Comparison of ENCODE assay signal across 17 cellular contexts in genomic region chr12:112256780-112257179, GRCh38.
DNase-seq lines count a peak whose midpoint lies in the region; ATAC-seq, FAIRE-seq and TF ChIP-seq lines count a peak whose summit lies in the region.
"Had no signal": no experiment of that assay in that cellular context is flagged by ENCODE, and none has a peak within 500 bp of the region (broad histone marks: within the 10 kb centered on the region; RNA-seq: fewer than 3 reads in every experiment).

No MANE protein-coding gene starts in this region.

- CTCF ChIA-PET in H1 (lab: Charles Lee; ENCODE audit: partially characterized antibody): no interaction called here

- H4K5ac ChIP-seq in H9 (ENCODE audit: insufficient read length, low read depth, low read length): no peak overlapping the region
- H4K5ac ChIP-seq in H1 (ENCODE audit: insufficient read length, low read depth, low read length): no peak overlapping the region

- H3K9ac ChIP-seq in H9 (ENCODE audit: extremely low read depth, insufficient read length, low read length) (no peak overlapping the region), HUES64 (ENCODE audit: low read depth, low read length) (no peak overlapping the region), H1 (replicated peaks in 1 of 4; ENCODE audit: extremely low read depth in 1 of 4, low read depth in 3 of 4, low read length in 3 of 4) (no peak overlapping the region), iPS-20b (ENCODE audit: low read depth, low read length) (0 out of 2 replicates have a peak overlapping the region, but pooled peaks have one; percentile 17)

- H3K27me3 ChIP-seq in H9 (ENCODE audit: insufficient read depth, low read length) (no peaks in the 10 kb centered on the region), HUES64 (ENCODE audit: insufficient read depth, low read length) (no peaks in the 10 kb centered on the region), H1 (replicated peaks in 1 of 4; ENCODE audit: control insufficient read depth in 3 of 4, extremely low read depth in 1 of 4, insufficient read depth in 3 of 4, low read length in 3 of 4) (no peaks in the 10 kb centered on the region), iPS-20b (ENCODE audit: insufficient read depth, low read length) (no peaks in the 10 kb centered on the region), MG63 (no peaks in the 10 kb centered on the region)

- no peak overlapping the region for H4K91ac ChIP-seq in H9 (ENCODE audit: insufficient read length, low read depth, low read length)
- H4K91ac ChIP-seq in H1 (replicated peaks; ENCODE audit: insufficient read length, low read length): no peak overlapping the region

- TF ChIP-seq POLR2A in H1 (IDR thresholded peaks at IDR 0.05; ENCODE audit: control extremely low read depth in 1 of 2, low read depth in 2 of 2, low read length in 2 of 2): no peak

- no peaks in the 10 kb centered on the region for H3K79me2 ChIP-seq in H9 (ENCODE audit: insufficient read depth, low read length)
- no peaks in the 10 kb centered on the region for H3K79me2 ChIP-seq in H1 (ENCODE audit: control insufficient read depth in 1 of 2, insufficient read depth in 2 of 2, low read length in 2 of 2)

- H3K27me3 Mint-ChIP-seq in H9 (ENCODE audit: low read depth): no peaks in the 10 kb centered on the region
- H3K27me3 Mint-ChIP-seq in effector memory CD8-positive, alpha-beta T cell: no peaks in the 10 kb centered on the region
- H3K27me3 Mint-ChIP-seq: CD4-positive, alpha-beta memory T cell had no signal

- POLR2A ChIA-PET in H1 (lab: Charles Lee; ENCODE audit: partially characterized antibody): interaction anchor here (0.7 kb wide), 1 partner anchor 15 kb away, joined by 4 read pairs; no protein-coding TSS in a partner anchor

- no peak overlapping the region for H3K4me2 ChIP-seq in H9 (ENCODE audit: insufficient read depth, insufficient read length, low read length)
- peak overlapping the region in 1 of 2 experiments; percentile 33; a peak in 2 of 4 replicates for H3K4me2 ChIP-seq in H1 (ENCODE audit: insufficient read depth in 1 of 2, low read depth in 2 of 2, low read length in 2 of 2)

- TF ChIP-seq RAD21 in H1 (IDR thresholded peaks at IDR 0.05 in 1 of 2, conservative IDR thresholded peaks at IDR 0.05 in 1 of 2; ENCODE audit: low read depth in 2 of 2, low read length in 2 of 2): no peak

- H2AFZ ChIP-seq in H9 (ENCODE audit: low read length) (no peak overlapping the region), H1 (ENCODE audit: low read length) (no peak overlapping the region)

- H2AK5ac ChIP-seq in H9 (ENCODE audit: insufficient read length, low read length) (no peak overlapping the region), H1 (ENCODE audit: low read depth, low read length) (no peak overlapping the region)

- H3K4me1 ChIP-seq in H9 (ENCODE audit: insufficient read depth, low read length): no peaks in the 10 kb centered on the region
- H3K4me1 ChIP-seq in HUES64 (ENCODE audit: insufficient read depth, low read length): peaks cover 22% of the 10 kb centered on the region
- peaks cover 0 to 5% (median 0%) of the 10 kb centered on the region in 4 experiments; a peak in 2 of 7 replicates for H3K4me1 ChIP-seq in H1 (replicated peaks in 1 of 4; ENCODE audit: control insufficient read depth in 3 of 4, insufficient read depth in 4 of 4, low read length in 3 of 4)
- peaks cover 16% of the 10 kb centered on the region; the same call in 1 of the 2 replicates for H3K4me1 ChIP-seq in iPS-20b (ENCODE audit: insufficient read depth, low read length)

- no peak overlapping the region for H3K4me3 Mint-ChIP-seq in H9
- no peak overlapping the region for H3K4me3 Mint-ChIP-seq in effector memory CD8-positive, alpha-beta T cell
- H3K4me3 Mint-ChIP-seq: CD4-positive, alpha-beta memory T cell had no signal

- H3K36me3 ChIP-seq in HUES64 (ENCODE audit: insufficient read depth, low read length) (peaks cover 45% of the 10 kb centered on the region), H1 (ENCODE audit: control insufficient read depth in 2 of 4, insufficient read depth in 4 of 4, low read length in 3 of 4) (peaks cover 0 to 27% (median 2%) of the 10 kb centered on the region in 4 experiments; a peak in 4 of 8 replicates), iPS-20b (ENCODE audit: insufficient read depth, low read depth, low read length) (peaks cover 36% of the 10 kb centered on the region), MG63 (peaks cover 24% of the 10 kb centered on the region)

- H2BK20ac ChIP-seq in H9 (ENCODE audit: low read depth, low read length, poor library complexity, severe bottlenecking) (no peak overlapping the region), H1 (ENCODE audit: low read length) (no peak overlapping the region)

- H3K27ac ChIP-seq in H9 (ENCODE audit: insufficient read length, low read depth, low read length) (no peak overlapping the region), HUES64 (ENCODE audit: low read depth, low read length) (peak overlapping the region; percentile 13; the same call in 1 of the 2 replicates), H1 (ENCODE audit: low read depth, low read length) (no peak overlapping the region), iPS-20b (ENCODE audit: low read length) (no peak overlapping the region)

- H3K4me1 Mint-ChIP-seq in H9: peaks cover 26 to 29% of the 10 kb centered on the region in 2 experiments
- H3K4me1 Mint-ChIP-seq in effector memory CD8-positive, alpha-beta T cell (ENCODE audit: low read depth in 2 of 2): no peaks in the 10 kb centered on the region

- H2BK120ac ChIP-seq in H9 (ENCODE audit: low read depth, low read length, poor library complexity, severe bottlenecking) (no peak overlapping the region), H1 (replicated peaks; ENCODE audit: low read depth, low read length) (no peak overlapping the region)

- no peaks in the 10 kb centered on the region for H3K79me1 ChIP-seq in H9 (ENCODE audit: insufficient read depth, low read depth, low read length, poor library complexity, severe bottlenecking)
- no peaks in the 10 kb centered on the region for H3K79me1 ChIP-seq in H1 (ENCODE audit: low read depth, low read length)

- no peak for ATAC-seq in effector memory CD8-positive, alpha-beta T cell (replicated peaks)
- ATAC-seq in left lobe of liver: no peak

- H4K8ac ChIP-seq in H9 (replicated peaks; ENCODE audit: insufficient read length, low read depth, low read length) (no peak overlapping the region), H1 (ENCODE audit: extremely low read depth, insufficient read depth, low read length) (no peak overlapping the region)

- no peak for FAIRE-seq in H1 (lab: Jason Lieb, UNC)
- FAIRE-seq: GM12891 had no signal

- WGBS in H9 (ENCODE audit: extremely low coverage, insufficient read length, low lambda C conversion rate): no CpG with 5 or more reads among the region's 3 CpGs
- WGBS in HUES64: 44% methylated on average over 3 of the region's 3 CpGs
- WGBS in H1 (ENCODE audit: extremely low coverage in 1 of 2, insufficient coverage in 1 of 2, insufficient read length in 1 of 2, insufficient replicate concordance in 2 of 2, low coverage in 1 of 2, low lambda C conversion rate in 2 of 2, missing lambda C conversion rate in 1 of 2), 2 experiments: 60% methylated on average over 3 of the region's 3 CpGs; no CpG with 5 or more reads in 1 of the 2 experiments

- no peak overlapping the region for H3K18ac ChIP-seq in H9 (ENCODE audit: insufficient read length, low read depth, low read length)
- H3K18ac ChIP-seq in H1 (ENCODE audit: extremely low read depth, low read length): no peak overlapping the region

- peak overlapping the region in 2 of 3 experiments; percentile 74 to 80; a peak in 3 of 7 replicates for H3K27ac Mint-ChIP-seq in H9
- H3K27ac Mint-ChIP-seq in effector memory CD8-positive, alpha-beta T cell: no peak overlapping the region

- no peak for TF ChIP-seq EP300 in H1 (IDR thresholded peaks at IDR 0.05; ENCODE audit: borderline replicate concordance in 1 of 2, low read depth in 2 of 2, low read length in 2 of 2)

- H2BK12ac ChIP-seq in H9 (ENCODE audit: insufficient read length, low read depth, low read length) (no peak overlapping the region), H1 (ENCODE audit: low read depth, low read length) (no peak overlapping the region)

- H3K4ac ChIP-seq in H9 (ENCODE audit: low read depth, low read length): no peak overlapping the region
- H3K4ac ChIP-seq in H1 (replicated peaks; ENCODE audit: insufficient read length, low read depth, low read length): no peak overlapping the region

- H3K9me3 ChIP-seq in H9 (ENCODE audit: control insufficient read depth, low read depth, low read length) (no peaks in the 10 kb centered on the region), HUES64 (ENCODE audit: insufficient read depth, low read depth, low read length) (no peaks in the 10 kb centered on the region), H1 (ENCODE audit: insufficient read depth in 2 of 2, low read depth in 1 of 2, low read length in 1 of 2) (no peaks in the 10 kb centered on the region), iPS-20b (ENCODE audit: insufficient read depth, low read depth, low read length) (no peaks in the 10 kb centered on the region), MG63 (no peaks in the 10 kb centered on the region)

- no peaks in the 10 kb centered on the region for H4K20me1 ChIP-seq in H9 (ENCODE audit: control insufficient read depth, insufficient read depth, insufficient read length)
- H4K20me1 ChIP-seq in H1 (replicated peaks in 1 of 2; ENCODE audit: control insufficient read depth in 1 of 2, insufficient read depth in 2 of 2, low read length in 2 of 2): no peaks in the 10 kb centered on the region

- H3K56ac ChIP-seq in H9 (ENCODE audit: insufficient read length, low read depth, low read length) (no peak overlapping the region), H1 (replicated peaks; ENCODE audit: insufficient read length, low read depth, low read length) (no peak overlapping the region)

- no peak overlapping the region for H3T11ph ChIP-seq in H9 (ENCODE audit: low read length)

- in situ Hi-C loops in KBM-7 (cut with MboI; ENCODE audit: low pct_unique_long_range_greater_than_20kb, low sequenced_read_pairs): no loop called here

- H3K4me3 ChIP-seq in HUES64 (ENCODE audit: low read length) (peak overlapping the region; percentile 9; the same call in 1 of the 2 replicates), H1 (ENCODE audit: extremely low read depth in 1 of 4, insufficient read depth in 2 of 4, low read depth in 3 of 4, low read length in 4 of 4) (0 out of 8 replicates have a peak overlapping the region, but pooled peaks of 1 of the 4 experiments have one; percentile 0), iPS-20b (ENCODE audit: low read length) (no peak overlapping the region), MG63 (no peak overlapping the region)

- H2BK5ac ChIP-seq in H9 (ENCODE audit: insufficient read length, low read length): no peak overlapping the region
- no peak overlapping the region for H2BK5ac ChIP-seq in H1 (ENCODE audit: low read depth, low read length)

- H3K23ac ChIP-seq in H9 (ENCODE audit: insufficient read length, low read depth, low read length): no peak overlapping the region
- H3K23ac ChIP-seq in H1 (ENCODE audit: insufficient read length): no peak overlapping the region

- no peaks in the 10 kb centered on the region for H3K23me2 ChIP-seq in H9 (ENCODE audit: insufficient read length, low read depth, low read length, poor library complexity, severe bottlenecking)
- H3K23me2 ChIP-seq in H1 (ENCODE audit: low read depth, low read length): no peaks in the 10 kb centered on the region

- peaks cover 8 to 54% (median 24%) of the 10 kb centered on the region in 3 experiments; a peak in 6 of 7 replicates for H3K36me3 Mint-ChIP-seq in H9 (ENCODE audit: insufficient read depth in 1 of 3, low read depth in 3 of 3)
- H3K36me3 Mint-ChIP-seq in effector memory CD8-positive, alpha-beta T cell (ENCODE audit: insufficient read depth): peaks cover 50% of the 10 kb centered on the region

- TF ChIP-seq CTCF in H9 (conservative IDR thresholded peaks at IDR 0.05): no peak
- no peak for TF ChIP-seq CTCF in H1 (IDR thresholded peaks at IDR 0.05; ENCODE audit: control extremely low read depth in 1 of 3, insufficient read depth in 1 of 3, low read depth in 1 of 3, low read length in 3 of 3)

- DNase-seq in H9 (no peak), H1 (ENCODE audit: low read depth in 1 of 2, low spot score in 2 of 2) (no peak), MG63 (no peak), left lobe of liver (ENCODE audit: low spot score) (no peak), KBM-7 (no peak)
- no peak for DNase-seq in effector memory CD8-positive, alpha-beta T cell
- DNase-seq: C1 segment of cervical spinal cord; Calu3; CD4-positive, alpha-beta memory T cell; COR-L47; DMS53; DMS79 treated with DMSO at 0.1 percent for 48 hours; GF-D8; HCEC 1CT had no signal

- H2BK15ac ChIP-seq in H9 (ENCODE audit: low read depth, low read length) (no peak overlapping the region), H1 (ENCODE audit: low read length) (no peak overlapping the region)

- H3K14ac ChIP-seq in H9 (ENCODE audit: insufficient read depth, low read length): no peak overlapping the region
- no peak overlapping the region for H3K14ac ChIP-seq in H1 (ENCODE audit: insufficient read length)

- H3K9me3 Mint-ChIP-seq in H9: no peaks in the 10 kb centered on the region
- no peaks in the 10 kb centered on the region for H3K9me3 Mint-ChIP-seq in effector memory CD8-positive, alpha-beta T cell
- H3K9me3 Mint-ChIP-seq: CD4-positive, alpha-beta memory T cell had no signal

Comparison
In these comparisons a context has a peak if more than half of its experiments do, and no peak if none do; other contexts are left out.
1. H3K27ac Mint-ChIP-seq: peak in H9 (2 of 3); none in effector memory CD8-positive, alpha-beta T cell (0 of 2).